In the genomic region with DNA sequence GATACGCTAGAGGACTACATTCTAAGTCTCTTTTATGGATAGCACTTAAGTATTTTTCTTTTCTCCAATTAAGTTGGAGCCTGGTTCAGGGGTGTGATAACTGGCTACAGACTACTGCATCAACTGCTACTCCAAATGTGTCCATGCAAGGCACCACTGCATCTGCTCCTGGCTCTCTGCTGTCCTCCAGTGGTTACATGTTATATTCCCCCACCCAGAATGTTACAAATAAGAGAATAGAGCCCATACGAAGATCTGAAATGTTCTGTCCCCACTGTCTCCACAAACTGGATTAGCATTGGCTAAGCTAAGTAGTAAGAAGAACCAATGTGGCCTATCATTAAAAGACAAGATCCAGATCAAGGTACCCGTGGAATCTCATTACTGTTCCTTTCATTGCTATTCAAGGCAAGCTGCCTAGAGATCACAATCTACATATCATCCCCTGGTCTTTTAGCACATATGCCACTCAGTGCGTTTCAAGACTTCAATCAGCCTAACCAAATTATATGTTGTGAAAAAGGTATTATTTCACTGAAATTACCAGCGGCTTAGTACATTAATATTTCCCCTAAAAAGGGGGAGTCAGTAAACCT, we compare ENCODE assay signal across 1 cellular context.
TF ChIP-seq lines count a peak whose summit lies in the region.

No MANE protein-coding gene starts in this region.

TF ChIP-seq in HCT116, 20 proteins besides CTCF, POLR2A, EP300 and RAD21 (continued from another document):
- TF ChIP-seq ZNF274 (IDR thresholded peaks at IDR 0.05; ENCODE audit: low read depth, low read length) (no peak), EGR1 (IDR thresholded peaks at IDR 0.05; ENCODE audit: low read depth) (no peak), POLR2AphosphoS5 (IDR thresholded peaks at IDR 0.05; ENCODE audit: low read depth, low read length) (no peak), CEBPB (IDR thresholded peaks at IDR 0.05; ENCODE audit: low read depth) (no peak), CBX3 (IDR thresholded peaks at IDR 0.05; ENCODE audit: low read depth) (no peak), SRF (IDR thresholded peaks at IDR 0.05; ENCODE audit: low read depth) (no peak), EZH2phosphoT487 (IDR thresholded peaks at IDR 0.05; ENCODE audit: borderline replicate concordance) (no peak), FOSL1 (IDR thresholded peaks at IDR 0.05; ENCODE audit: low read depth) (no peak), JUND (IDR thresholded peaks at IDR 0.05) (no peak), TCF7L2 (IDR thresholded peaks at IDR 0.05; ENCODE audit: borderline replicate concordance, extremely low read depth, insufficient read depth, insufficient read length) (no peak), EZH2 (IDR thresholded peaks at IDR 0.05) (no peak), SP1 (IDR thresholded peaks at IDR 0.05; ENCODE audit: low read depth) (no peak), ELF1 (IDR thresholded peaks at IDR 0.05; ENCODE audit: borderline replicate concordance, low read depth) (no peak)
- TF ChIP-seq, protein P1, sequence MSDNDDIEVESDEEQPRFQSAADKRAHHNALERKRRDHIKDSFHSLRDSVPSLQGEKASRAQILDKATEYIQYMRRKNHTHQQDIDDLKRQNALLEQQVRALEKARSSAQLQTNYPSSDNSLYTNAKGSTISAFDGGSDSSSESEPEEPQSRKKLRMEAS (IDR thresholded peaks at IDR 0.05) = no peak
- TF ChIP-seq, protein P2, sequence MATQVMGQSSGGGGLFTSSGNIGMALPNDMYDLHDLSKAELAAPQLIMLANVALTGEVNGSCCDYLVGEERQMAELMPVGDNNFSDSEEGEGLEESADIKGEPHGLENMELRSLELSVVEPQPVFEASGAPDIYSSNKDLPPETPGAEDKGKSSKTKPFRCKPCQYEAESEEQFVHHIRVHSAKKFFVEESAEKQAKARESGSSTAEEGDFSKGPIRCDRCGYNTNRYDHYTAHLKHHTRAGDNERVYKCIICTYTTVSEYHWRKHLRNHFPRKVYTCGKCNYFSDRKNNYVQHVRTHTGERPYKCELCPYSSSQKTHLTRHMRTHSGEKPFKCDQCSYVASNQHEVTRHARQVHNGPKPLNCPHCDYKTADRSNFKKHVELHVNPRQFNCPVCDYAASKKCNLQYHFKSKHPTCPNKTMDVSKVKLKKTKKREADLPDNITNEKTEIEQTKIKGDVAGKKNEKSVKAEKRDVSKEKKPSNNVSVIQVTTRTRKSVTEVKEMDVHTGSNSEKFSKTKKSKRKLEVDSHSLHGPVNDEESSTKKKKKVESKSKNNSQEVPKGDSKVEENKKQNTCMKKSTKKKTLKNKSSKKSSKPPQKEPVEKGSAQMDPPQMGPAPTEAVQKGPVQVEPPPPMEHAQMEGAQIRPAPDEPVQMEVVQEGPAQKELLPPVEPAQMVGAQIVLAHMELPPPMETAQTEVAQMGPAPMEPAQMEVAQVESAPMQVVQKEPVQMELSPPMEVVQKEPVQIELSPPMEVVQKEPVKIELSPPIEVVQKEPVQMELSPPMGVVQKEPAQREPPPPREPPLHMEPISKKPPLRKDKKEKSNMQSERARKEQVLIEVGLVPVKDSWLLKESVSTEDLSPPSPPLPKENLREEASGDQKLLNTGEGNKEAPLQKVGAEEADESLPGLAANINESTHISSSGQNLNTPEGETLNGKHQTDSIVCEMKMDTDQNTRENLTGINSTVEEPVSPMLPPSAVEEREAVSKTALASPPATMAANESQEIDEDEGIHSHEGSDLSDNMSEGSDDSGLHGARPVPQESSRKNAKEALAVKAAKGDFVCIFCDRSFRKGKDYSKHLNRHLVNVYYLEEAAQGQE (IDR thresholded peaks at IDR 0.05; ENCODE audit: low read depth) = no peak
- TF ChIP-seq, protein P3, sequence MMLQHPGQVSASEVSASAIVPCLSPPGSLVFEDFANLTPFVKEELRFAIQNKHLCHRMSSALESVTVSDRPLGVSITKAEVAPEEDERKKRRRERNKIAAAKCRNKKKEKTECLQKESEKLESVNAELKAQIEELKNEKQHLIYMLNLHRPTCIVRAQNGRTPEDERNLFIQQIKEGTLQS (IDR thresholded peaks at IDR 0.05) = no peak
TF ChIP-seq in HCT116: peak in this region for 0.
